ENCODE assay signal across 1 cellular context in genomic region chr3:134419214-134419965, GRCh38.
TF ChIP-seq lines count a peak whose summit lies in the region.

No MANE protein-coding gene starts in this region.

TF ChIP-seq in HepG2, 621 proteins besides CTCF, POLR2A, EP300 and RAD21 (continued from another document and continues in another):
- TF ChIP-seq PRMT3 (CRISPR knock-in tag; IDR thresholded peaks at IDR 0.05; ENCODE audit: borderline replicate concordance, low read depth) (no peak), MTF2 (CRISPR knock-in tag; IDR thresholded peaks at IDR 0.05; ENCODE audit: borderline replicate concordance) (no peak), FUBP1 (CRISPR knock-in tag; IDR thresholded peaks at IDR 0.05; ENCODE audit: borderline replicate concordance) (no peak), SNAI1 (CRISPR knock-in tag; IDR thresholded peaks at IDR 0.05; ENCODE audit: borderline replicate concordance) (0 out of 2 replicates have a peak, but pooled peaks have one; percentile 34), FOXA1 (IDR thresholded peaks at IDR 0.05) (0 out of 2 replicates have a peak, but pooled peaks have one; percentile 14), FOXA1 (CRISPR knock-in tag; IDR thresholded peaks at IDR 0.05) (peak; percentile 97), ZNF556 (CRISPR knock-in tag; IDR thresholded peaks at IDR 0.05; ENCODE audit: borderline replicate concordance) (no peak; the same call in 1 of the 2 replicates), FOXC1 (CRISPR knock-in tag; IDR thresholded peaks at IDR 0.05; ENCODE audit: borderline replicate concordance) (no peak; the same call in none of the 2 replicates), KAT7 (CRISPR knock-in tag; IDR thresholded peaks at IDR 0.05; ENCODE audit: borderline replicate concordance) (no peak), MEF2D (CRISPR knock-in tag; IDR thresholded peaks at IDR 0.05) (no peak), PHF20 (CRISPR knock-in tag; IDR thresholded peaks at IDR 0.05) (0 out of 2 replicates have a peak, but pooled peaks have one; percentile 30), ZMYM2 (CRISPR knock-in tag; IDR thresholded peaks at IDR 0.05) (no peak), YEATS4 (CRISPR knock-in tag; IDR thresholded peaks at IDR 0.05; ENCODE audit: borderline replicate concordance) (no peak), SKI (IDR thresholded peaks at IDR 0.05; ENCODE audit: partially characterized antibody) (no peak), ZIK1 (CRISPR knock-in tag; IDR thresholded peaks at IDR 0.05; ENCODE audit: borderline replicate concordance, low read depth) (no peak), ZNF234 (CRISPR knock-in tag; conservative IDR thresholded peaks at IDR 0.05) (no peak), ZNF484 (CRISPR knock-in tag; IDR thresholded peaks at IDR 0.05; ENCODE audit: borderline replicate concordance, low read depth) (no peak), TFDP1 (CRISPR knock-in tag; IDR thresholded peaks at IDR 0.05; ENCODE audit: borderline replicate concordance) (peak; percentile 48; the same call in 1 of the 2 replicates), ATM (IDR thresholded peaks at IDR 0.05; ENCODE audit: borderline replicate concordance) (no peak), ZNF292 (CRISPR knock-in tag; IDR thresholded peaks at IDR 0.05; ENCODE audit: borderline replicate concordance, low read depth) (peak; percentile 85; the same call in 1 of the 2 replicates), GRHL1 (CRISPR knock-in tag; conservative IDR thresholded peaks at IDR 0.05) (no peak), ZNF451 (CRISPR knock-in tag; IDR thresholded peaks at IDR 0.05) (no peak), KDM2A (CRISPR knock-in tag; IDR thresholded peaks at IDR 0.05; ENCODE audit: borderline replicate concordance, low read depth) (peak; percentile 52), JDP2 (CRISPR knock-in tag; IDR thresholded peaks at IDR 0.05; ENCODE audit: borderline replicate concordance) (no peak), THAP11 (CRISPR knock-in tag; IDR thresholded peaks at IDR 0.05) (no peak; the same call in 1 of the 2 replicates), EEA1 (CRISPR knock-in tag; IDR thresholded peaks at IDR 0.05; ENCODE audit: borderline replicate concordance) (no peak), KDM3A (CRISPR knock-in tag; IDR thresholded peaks at IDR 0.05; ENCODE audit: low read depth) (peak; percentile 36; the same call in 1 of the 2 replicates), ZNF605 (CRISPR knock-in tag; IDR thresholded peaks at IDR 0.05) (peak; percentile 65; the same call in 1 of the 2 replicates), GZF1 (CRISPR knock-in tag; IDR thresholded peaks at IDR 0.05) (no peak), ZNF776 (CRISPR knock-in tag; IDR thresholded peaks at IDR 0.05) (no peak), KAT2B (IDR thresholded peaks at IDR 0.05; ENCODE audit: borderline replicate concordance, low read depth, low read length) (no peak), ZNF619 (CRISPR knock-in tag; IDR thresholded peaks at IDR 0.05) (no peak), ATF3 (CRISPR knock-in tag; IDR thresholded peaks at IDR 0.05) (peak; percentile 87), ZNF761 (CRISPR knock-in tag; conservative IDR thresholded peaks at IDR 0.05) (no peak), ZFX (CRISPR knock-in tag; IDR thresholded peaks at IDR 0.05; ENCODE audit: low read depth) (peak; percentile 65), E2F5 (CRISPR knock-in tag; conservative IDR thresholded peaks at IDR 0.05) (no peak), ZNF317 (CRISPR knock-in tag; IDR thresholded peaks at IDR 0.05) (no peak), ZNF275 (CRISPR knock-in tag; IDR thresholded peaks at IDR 0.05; ENCODE audit: borderline replicate concordance) (no peak; the same call in 1 of the 2 replicates), KLF16 (CRISPR knock-in tag; IDR thresholded peaks at IDR 0.05) (peak in 1 of 2 experiments; percentile 69; a peak in 1 of 4 replicates)
- TF ChIP-seq, protein P1, sequence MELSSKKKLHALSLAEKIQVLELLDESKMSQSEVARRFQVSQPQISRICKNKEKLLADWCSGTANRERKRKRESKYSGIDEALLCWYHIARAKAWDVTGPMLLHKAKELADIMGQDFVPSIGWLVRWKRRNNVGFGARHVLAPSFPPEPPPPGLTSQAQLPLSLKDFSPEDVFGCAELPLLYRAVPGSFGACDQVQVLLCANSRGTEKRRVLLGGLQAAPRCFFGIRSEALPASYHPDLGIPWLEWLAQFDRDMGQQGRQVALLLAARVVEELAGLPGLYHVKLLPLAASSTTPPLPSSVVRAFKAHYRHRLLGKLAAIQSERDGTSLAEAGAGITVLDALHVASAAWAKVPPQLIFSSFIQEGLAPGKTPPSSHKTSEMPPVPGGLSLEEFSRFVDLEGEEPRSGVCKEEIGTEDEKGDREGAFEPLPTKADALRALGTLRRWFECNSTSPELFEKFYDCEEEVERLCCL (CRISPR knock-in tag; IDR thresholded peaks at IDR 0.05; ENCODE audit: borderline replicate concordance) = no peak
- TF ChIP-seq, protein P2, sequence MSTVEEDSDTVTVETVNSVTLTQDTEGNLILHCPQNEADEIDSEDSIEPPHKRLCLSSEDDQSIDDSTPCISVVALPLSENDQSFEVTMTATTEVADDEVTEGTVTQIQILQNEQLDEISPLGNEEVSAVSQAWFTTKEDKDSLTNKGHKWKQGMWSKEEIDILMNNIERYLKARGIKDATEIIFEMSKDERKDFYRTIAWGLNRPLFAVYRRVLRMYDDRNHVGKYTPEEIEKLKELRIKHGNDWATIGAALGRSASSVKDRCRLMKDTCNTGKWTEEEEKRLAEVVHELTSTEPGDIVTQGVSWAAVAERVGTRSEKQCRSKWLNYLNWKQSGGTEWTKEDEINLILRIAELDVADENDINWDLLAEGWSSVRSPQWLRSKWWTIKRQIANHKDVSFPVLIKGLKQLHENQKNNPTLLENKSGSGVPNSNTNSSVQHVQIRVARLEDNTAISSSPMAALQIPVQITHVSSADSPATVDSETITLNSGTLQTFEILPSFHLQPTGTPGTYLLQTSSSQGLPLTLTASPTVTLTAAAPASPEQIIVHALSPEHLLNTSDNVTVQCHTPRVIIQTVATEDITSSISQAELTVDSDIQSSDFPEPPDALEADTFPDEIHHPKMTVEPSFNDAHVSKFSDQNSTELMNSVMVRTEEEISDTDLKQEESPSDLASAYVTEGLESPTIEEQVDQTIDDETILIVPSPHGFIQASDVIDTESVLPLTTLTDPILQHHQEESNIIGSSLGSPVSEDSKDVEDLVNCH (CRISPR knock-in tag; IDR thresholded peaks at IDR 0.05) = no peak
- TF ChIP-seq, protein P3, sequence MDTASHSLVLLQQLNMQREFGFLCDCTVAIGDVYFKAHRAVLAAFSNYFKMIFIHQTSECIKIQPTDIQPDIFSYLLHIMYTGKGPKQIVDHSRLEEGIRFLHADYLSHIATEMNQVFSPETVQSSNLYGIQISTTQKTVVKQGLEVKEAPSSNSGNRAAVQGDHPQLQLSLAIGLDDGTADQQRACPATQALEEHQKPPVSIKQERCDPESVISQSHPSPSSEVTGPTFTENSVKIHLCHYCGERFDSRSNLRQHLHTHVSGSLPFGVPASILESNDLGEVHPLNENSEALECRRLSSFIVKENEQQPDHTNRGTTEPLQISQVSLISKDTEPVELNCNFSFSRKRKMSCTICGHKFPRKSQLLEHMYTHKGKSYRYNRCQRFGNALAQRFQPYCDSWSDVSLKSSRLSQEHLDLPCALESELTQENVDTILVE (CRISPR knock-in tag; IDR thresholded peaks at IDR 0.05) = no peak
